9 cellular contexts compared by ENCODE assay signal in genomic region chrX:14027031-14027430, GRCh38. TPM values are rescaled to one million over a fixed set of nuclear protein-coding genes. Genes with fewer than 3 reads are reported as not detected.
DNase-seq lines count a peak whose midpoint lies in the region; ATAC-seq lines count a peak whose summit lies in the region.
"Had no signal": no experiment of that assay in that cellular context is flagged by ENCODE, and none has a peak within 500 bp of the region (broad histone marks: within the 10 kb centered on the region; RNA-seq: fewer than 3 reads in every experiment).

No MANE protein-coding gene starts in this region.

- H3K27ac ChIP-seq in mesendoderm (ENCODE audit: low read depth, low read length), result no peak overlapping the region

- H3K36me3 ChIP-seq in mesendoderm (ENCODE audit: control insufficient read depth, insufficient read depth, low read length), result no peaks in the 10 kb centered on the region

- H2BK120ac ChIP-seq in mesendoderm (ENCODE audit: low read depth, low read length), result no peak overlapping the region

- H3K18ac ChIP-seq in mesendoderm (ENCODE audit: low read length), result no peak overlapping the region

- no peak overlapping the region for H3K23ac ChIP-seq in mesendoderm (ENCODE audit: low read length)

- no peak overlapping the region for H3K4ac ChIP-seq in mesendoderm (ENCODE audit: low read depth, low read length)

- no peaks in the 10 kb centered on the region for H3K79me1 ChIP-seq in mesendoderm (ENCODE audit: low read length)

- H3K56ac ChIP-seq in mesendoderm (ENCODE audit: low read length), result peak overlapping the region; percentile 25

- H3K9ac ChIP-seq in mesendoderm (ENCODE audit: low read length), result no peak overlapping the region

- no CpG with 5 or more reads among the region's 1 CpG for WGBS in mesendoderm (ENCODE audit: extremely low coverage, insufficient coverage, low lambda C conversion rate)

- H3K27me3 ChIP-seq in mesendoderm (ENCODE audit: insufficient read depth, low read length, poor library complexity), result no peaks in the 10 kb centered on the region

- H4K5ac ChIP-seq in mesendoderm (ENCODE audit: low read length), result no peak overlapping the region

- H3K4me1 ChIP-seq in mesendoderm (ENCODE audit: control insufficient read depth, low read depth, low read length), result peaks cover 2% of the 10 kb centered on the region

- no peak overlapping the region for H4K8ac ChIP-seq in mesendoderm (ENCODE audit: low read depth, low read length)

- no peak overlapping the region for H3K4me2 ChIP-seq in mesendoderm (ENCODE audit: low read length)

- no peak overlapping the region for H3K4me3 ChIP-seq in mesendoderm (ENCODE audit: low read length)

- no peak overlapping the region for H2AK5ac ChIP-seq in mesendoderm (ENCODE audit: low read length)

- peak; percentile 54 for DNase-seq in COR-L47 (lab: John Stamatoyannopoulos, UW)
- DNase-seq in NCI-H2227 (lab: John Stamatoyannopoulos, UW; ENCODE audit: unreplicated experiment), result peak; percentile 24
- DNase-seq in anterior cingulate cortex (lab: John Stamatoyannopoulos, UW), result peak in 54 of 58 donors; percentile 1 to 91 (median 60)
- DNase-seq in mesendoderm, result no peak
- DNase-seq in NCI-H82 treated with DMSO at 0.1 percent for 48 hours (lab: John Stamatoyannopoulos, UW; ENCODE audit: unreplicated experiment), result no peak
- DNase-seq: activated B cell treated with CpG ODN at 0.5 μM for 24 hours had no signal

- ATAC-seq in HG03571 (IDR thresholded peaks at IDR 0.05; ENCODE audit: unreplicated experiment) (no peak), GM18511 (IDR thresholded peaks at IDR 0.05; ENCODE audit: unreplicated experiment) (no peak), HG03097 (IDR thresholded peaks at IDR 0.05; ENCODE audit: low FRiP score, unreplicated experiment) (no peak)

- H3K79me2 ChIP-seq in mesendoderm (ENCODE audit: control insufficient read depth, insufficient read depth, low read length), result no peaks in the 10 kb centered on the region

- H2BK15ac ChIP-seq in mesendoderm (replicated peaks; ENCODE audit: low read depth), result no peak overlapping the region

- no peak overlapping the region for H2BK5ac ChIP-seq in mesendoderm (ENCODE audit: low read length)

RNA-seq across cellular contexts. Expression of gene GEMIN8, which starts 2.7 kb away (rescaled TPM):
- 8.6 TPM for polyA plus RNA-seq in mesendoderm (2013, experiment 1 of 2)
- 9.2 TPM for polyA plus RNA-seq in mesendoderm (2013, experiment 2 of 2)

Comparison
In these comparisons a context has a peak if more than half of its experiments do, and no peak if none do; other contexts are left out.
1. DNase-seq: peak in COR-L47 (single experiment), NCI-H2227 (single experiment) and anterior cingulate cortex (54 of 58); none in mesendoderm (single experiment) and NCI-H82 treated with DMSO at 0.1 percent for 48 hours (single experiment).